15 cellular contexts compared by ENCODE assay signal in genomic region chrX:20015422-20015821, GRCh38.
"Had no signal": no experiment of that assay in that cellular context is flagged by ENCODE, and none has a peak within 500 bp of the region (broad histone marks: within the 10 kb centered on the region; RNA-seq: fewer than 3 reads in every experiment).

No MANE protein-coding gene starts in this region.

- H3K36me3 ChIP-seq: breast epithelium, thyroid gland had no signal

- H3K4me1 ChIP-seq: breast epithelium, thyroid gland had no signal

- H3K4me3 Mint-ChIP-seq: dendritic cell treated with granulocyte-macrophage colony-stimulating factor and Interleukin-4, amounts not matched to agents 40 ng/mL and 50 ng/mL, for 4 days; effector memory CD8-positive, alpha-beta T cell; natural killer cell had no signal

- H3K27ac ChIP-seq: breast epithelium, thyroid gland had no signal

- H3K27me3 ChIP-seq: thyroid gland had no signal

- H3K27ac Mint-ChIP-seq: dendritic cell treated with granulocyte-macrophage colony-stimulating factor and Interleukin-4, amounts not matched to agents 40 ng/mL and 50 ng/mL, for 4 days; effector memory CD8-positive, alpha-beta T cell; natural killer cell had no signal

- H3K4me3 ChIP-seq: breast epithelium, thyroid gland had no signal

- H3K9me3 ChIP-seq: thyroid gland had no signal

- H3K27me3 Mint-ChIP-seq: dendritic cell treated with granulocyte-macrophage colony-stimulating factor and Interleukin-4, amounts not matched to agents 40 ng/mL and 50 ng/mL, for 4 days had no signal

- ATAC-seq: effector memory CD8-positive, alpha-beta T cell; natural killer cell had no signal

- DNase-seq: activated CD4-positive, alpha-beta T cell treated with anti-CD3 and anti-CD28 coated beads, Interleukin-2, amount 50 U/mL, for 4 hours; activated CD4-positive, CD25-positive, alpha-beta regulatory T cell treated with anti-CD3 and anti-CD28 coated beads, Interleukin-2, amount 50 U/mL, for 72 hours; activated naive CD4-positive, alpha-beta T cell; activated T-cell treated with anti-CD3 and anti-CD28 coated beads for 4 hours; aorta; cerebellar nuclear complex; effector memory CD8-positive, alpha-beta T cell; foreskin melanocyte; head of caudate nucleus; mesenchymal stem cell; natural killer cell; stimulated activated CD4-positive, alpha-beta T cell treated with anti-CD3 and anti-CD28 coated beads, Interleukin-2, amount 100 ng/mL, for 24 hours; thyroid gland had no signal
